1 cellular context compared by ENCODE assay signal in genomic region chr5:150346592-150346991, GRCh38.
TF ChIP-seq lines count a peak whose summit lies in the region.

No MANE protein-coding gene starts in this region.

TF ChIP-seq in HepG2, 621 proteins besides CTCF, POLR2A, EP300 and RAD21:
- TF ChIP-seq MNT (IDR thresholded peaks at IDR 0.05), result peak; percentile 92
- TF ChIP-seq ZNF777 (CRISPR knock-in tag; IDR thresholded peaks at IDR 0.05), result no peak
TF ChIP-seq in HepG2: peak in this region for 1.
